Comparison of ENCODE assay signal across 11 cellular contexts in the genomic region with DNA sequence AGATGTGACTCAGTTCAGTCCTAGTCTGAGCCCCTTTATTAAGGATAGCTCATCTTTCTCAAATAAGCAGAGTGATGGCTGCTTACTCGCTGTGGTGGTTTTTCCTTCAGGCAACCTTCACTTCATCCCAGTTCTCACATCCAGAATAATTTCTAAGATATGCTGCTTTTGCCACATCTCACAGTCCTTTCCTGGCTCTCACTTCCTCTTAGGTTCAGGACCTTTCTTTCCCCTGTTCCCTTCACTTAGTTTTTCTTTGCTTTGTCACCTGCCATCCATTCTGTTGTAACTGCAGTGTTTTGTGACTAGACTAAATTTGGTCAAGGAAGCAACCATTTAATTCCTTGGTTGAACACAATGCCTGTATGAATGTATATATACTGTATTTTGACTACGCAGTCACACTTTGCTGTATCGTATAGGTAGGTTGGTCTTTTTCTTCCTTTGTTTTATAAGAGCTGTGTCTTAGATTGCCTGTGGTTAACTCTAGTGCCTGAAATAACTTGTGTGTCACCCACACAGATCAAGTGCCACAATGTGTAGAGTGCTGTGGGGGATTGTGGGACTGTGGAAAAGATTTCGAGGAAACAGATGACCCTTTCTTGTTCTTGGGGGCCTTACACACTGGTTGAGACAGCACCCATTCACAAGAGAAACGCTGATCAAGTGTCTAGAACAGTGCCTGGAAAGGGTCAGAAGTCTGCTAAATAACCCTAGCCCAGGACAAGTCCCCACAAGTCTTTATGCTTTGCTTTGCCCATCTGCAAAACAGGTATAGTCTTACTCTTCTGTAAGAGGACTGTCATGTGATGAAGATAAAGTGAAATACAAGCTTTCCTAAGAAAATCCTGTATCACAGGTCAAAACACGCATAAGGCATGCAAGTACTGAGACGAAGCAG. TPM values are rescaled to one million over a fixed set of nuclear protein-coding genes. Genes with fewer than 3 reads are reported as not detected.
A peak's percentile ranks its signal among the peaks of the same experiment; 100 is the strongest.
DNase-seq lines count a peak whose midpoint lies in the region; ATAC-seq and TF ChIP-seq lines count a peak whose summit lies in the region.
"Had no signal": no experiment of that assay in that cellular context is flagged by ENCODE, and none has a peak within 500 bp of the region (broad histone marks: within the 10 kb centered on the region; RNA-seq: fewer than 3 reads in every experiment).

No MANE protein-coding gene starts in this region.

- CTCF ChIA-PET in T-cell (lab: Charles Lee), result no interaction called here

- TF ChIP-seq CTCF in esophagus squamous epithelium (IDR thresholded peaks at IDR 0.05), result no peak

- H3K27ac Mint-ChIP-seq in activated CD4-positive, alpha-beta T cell treated with anti-CD3 and anti-CD28 coated beads, Interleukin-2, amount 10 ng/mL, durations not matched to agents 24 days and 14 days, result peak overlapping the region; percentile 69
- H3K27ac Mint-ChIP-seq in T-cell, result peak overlapping the region; percentile 77 to 100

- no peaks in the 10 kb centered on the region for H3K9me3 Mint-ChIP-seq in activated CD4-positive, alpha-beta T cell treated with anti-CD3 and anti-CD28 coated beads, Interleukin-2, amount 10 ng/mL, durations not matched to agents 24 days and 14 days
- H3K9me3 Mint-ChIP-seq in T-cell, result no peaks in the 10 kb centered on the region

- peak in 1 of 4 donors; percentile 30 for TF ChIP-seq POLR2A in esophagus squamous epithelium (IDR thresholded peaks at IDR 0.05)

- no peaks in the 10 kb centered on the region for H3K27me3 ChIP-seq in esophagus squamous epithelium
- H3K27me3 ChIP-seq: heart right ventricle had no signal

- peaks cover 38 to 86% (median 46%) of the 10 kb centered on the region in 3 donors for H3K4me1 ChIP-seq in esophagus squamous epithelium

- H3K27me3 Mint-ChIP-seq in activated CD4-positive, alpha-beta T cell treated with anti-CD3 and anti-CD28 coated beads, Interleukin-2, amount 10 ng/mL, durations not matched to agents 24 days and 14 days, result no peaks in the 10 kb centered on the region
- no peaks in the 10 kb centered on the region for H3K27me3 Mint-ChIP-seq in T-cell

- no peaks in the 10 kb centered on the region for H3K9me3 ChIP-seq in esophagus squamous epithelium
- H3K9me3 ChIP-seq: heart right ventricle had no signal

- H3K4me3 Mint-ChIP-seq in activated CD4-positive, alpha-beta T cell treated with anti-CD3 and anti-CD28 coated beads, Interleukin-2, amount 10 ng/mL, durations not matched to agents 24 days and 14 days, result peak overlapping the region; percentile 55
- H3K4me3 Mint-ChIP-seq in T-cell, result peak overlapping the region; percentile 65 to 99 (median 99)

- ATAC-seq in T-cell (replicated peaks in 1 of 4), result no peak
- no peak for ATAC-seq in GM19397 (IDR thresholded peaks at IDR 0.05; ENCODE audit: unreplicated experiment)
- ATAC-seq: heart right ventricle had no signal

- H3K27ac ChIP-seq in esophagus squamous epithelium, result peak overlapping the region; percentile 83 to 99 (median 96)
- peak overlapping the region in 17 of 21 experiments; percentile 5 to 98 (median 57) for H3K27ac ChIP-seq in skin epidermis

- POLR2A ChIA-PET in T-cell (lab: Charles Lee), result interaction anchor here in 1 of 2 donors (0.6 kb wide), 2 partner anchors 38 to 1605 kb away, joined by 5 to 6 read pairs; no protein-coding TSS in a partner anchor

- peaks cover 5 to 67% (median 22%) of the 10 kb centered on the region in 3 donors for H3K36me3 ChIP-seq in esophagus squamous epithelium

- H3K4me3 ChIP-seq in esophagus squamous epithelium (peak overlapping the region in 2 of 4 donors; percentile 76 to 91), skin epidermis (peak overlapping the region in 1 of 7 experiments; percentile 2)

- DNase-seq in activated CD4-positive, alpha-beta T cell treated with anti-CD3 and anti-CD28 coated beads, Interleukin-2, amount 10 ng/mL, durations not matched to agents 24 days and 14 days, result no peak
- no peak for DNase-seq in activated CD4-positive, alpha-beta T cell treated with anti-CD3 and anti-CD28 coated beads for 4 hours
- DNase-seq in T-cell (no peak), esophagus squamous epithelium (lab: John Stamatoyannopoulos, UW) (no peak), DMS53 treated with DMSO at 0.1 percent for 48 hours (lab: John Stamatoyannopoulos, UW; ENCODE audit: unreplicated experiment) (no peak), NCI-H345 treated with DMSO at 0.1 percent for 48 hours (lab: John Stamatoyannopoulos, UW; ENCODE audit: unreplicated experiment) (no peak)
- DNase-seq: heart right ventricle; NK-92 treated with Interleukin-12 subunit alpha and Interleukin-12 subunit beta, amount 100 ng/mL, for 24 hours; stimulated activated CD4-positive, alpha-beta T cell treated with anti-CD3 and anti-CD28 coated beads, Interleukin-4, amount 100 ng/mL, for 24 hours had no signal

- intact Hi-C loops in activated CD4-positive, alpha-beta T cell treated with anti-CD3 and anti-CD28 coated beads, Interleukin-2, amount 10 ng/mL, durations not matched to agents 24 days and 14 days (cut with micrococcal nuclease), result no loop called here
- intact Hi-C loops in esophagus squamous epithelium (cut with DNase I), result no loop called here

- 58 to 59% methylated on average over 7 of the region's 7 CpGs for WGBS in esophagus squamous epithelium, 2 donors

- H3K4me1 Mint-ChIP-seq in activated CD4-positive, alpha-beta T cell treated with anti-CD3 and anti-CD28 coated beads, Interleukin-2, amount 10 ng/mL, durations not matched to agents 24 days and 14 days, result peaks cover 45% of the 10 kb centered on the region
- peaks cover 65 to 67% (median 65%) of the 10 kb centered on the region in 3 donors for H3K4me1 Mint-ChIP-seq in T-cell

- peaks cover 66% of the 10 kb centered on the region for H3K36me3 Mint-ChIP-seq in activated CD4-positive, alpha-beta T cell treated with anti-CD3 and anti-CD28 coated beads, Interleukin-2, amount 10 ng/mL, durations not matched to agents 24 days and 14 days (ENCODE audit: low read depth)
- peaks cover 45% of the 10 kb centered on the region for H3K36me3 Mint-ChIP-seq in T-cell

RNA-seq across cellular contexts. Expression of a gene that starts 2.6 kb away (rescaled TPM):
- 76.2 and 76.4 TPM in 2 replicates for total RNA-seq in activated CD4-positive, alpha-beta T cell treated with anti-CD3 and anti-CD28 coated beads, Interleukin-2, amount 10 ng/mL, durations not matched to agents 24 days and 14 days
- total RNA-seq in T-cell (100 to 1,000 TPM; 145 to 163 (median 157) TPM), esophagus squamous epithelium (100 to 1,000 TPM in 3 of 4 donors, 10 to 100 TPM in 1; 78.6 to 167 (median 107) TPM)

RNA-seq across cellular contexts. Expression of a gene that starts 9.2 kb away (rescaled TPM):
- 4.7 and 5.8 TPM in 2 replicates for total RNA-seq in activated CD4-positive, alpha-beta T cell treated with anti-CD3 and anti-CD28 coated beads, Interleukin-2, amount 10 ng/mL, durations not matched to agents 24 days and 14 days
- 1 to 10 TPM; 2.8 to 8.9 (median 8.5) TPM for total RNA-seq in T-cell
- 1 to 10 TPM; 1.9 to 5.6 (median 5.1) TPM for total RNA-seq in esophagus squamous epithelium

RNA-seq across cellular contexts. Expression of a gene that starts 37.0 kb away (rescaled TPM):
- 0.50 and 0.61 TPM in 2 replicates for total RNA-seq in activated CD4-positive, alpha-beta T cell treated with anti-CD3 and anti-CD28 coated beads, Interleukin-2, amount 10 ng/mL, durations not matched to agents 24 days and 14 days
- total RNA-seq in T-cell, result 1 to 10 TPM in 4 of 5 donors, under 1 TPM in 1; 0.85 to 2.6 (median 1.1) TPM
- total RNA-seq in esophagus squamous epithelium, result under 1 TPM in 2 of 4 donors, not detected in 2; 0.23 to 0.57 TPM

RNA-seq across cellular contexts. Expression of a gene that starts 55.7 kb away (rescaled TPM):
- total RNA-seq in activated CD4-positive, alpha-beta T cell treated with anti-CD3 and anti-CD28 coated beads, Interleukin-2, amount 10 ng/mL, durations not matched to agents 24 days and 14 days, result 29.4 and 30.0 TPM in 2 replicates
- 10 to 100 TPM; 43.1 to 50.3 (median 49.8) TPM for total RNA-seq in T-cell
- total RNA-seq in esophagus squamous epithelium, result 10 to 100 TPM in 3 of 4 donors, 1 to 10 TPM in 1; 8.0 to 19.1 (median 14.9) TPM

RNA-seq across cellular contexts. Expression of a gene that starts 56.6 kb away (rescaled TPM):
- 7.2 TPM in 2 replicates for total RNA-seq in activated CD4-positive, alpha-beta T cell treated with anti-CD3 and anti-CD28 coated beads, Interleukin-2, amount 10 ng/mL, durations not matched to agents 24 days and 14 days
- 1 to 10 TPM; 5.4 to 9.1 (median 8.2) TPM for total RNA-seq in T-cell
- total RNA-seq in esophagus squamous epithelium, result 1 to 10 TPM; 3.2 to 7.1 (median 5.1) TPM
